In genomic region chr22:35952576-35952975, GRCh38 we compare ENCODE assay signal across 20 cellular contexts.
DNase-seq lines count a peak whose midpoint lies in the region; ATAC-seq, FAIRE-seq and TF ChIP-seq lines count a peak whose summit lies in the region.
"Had no signal": no experiment of that assay in that cellular context is flagged by ENCODE, and none has a peak within 500 bp of the region (broad histone marks: within the 10 kb centered on the region; RNA-seq: fewer than 3 reads in every experiment).

No MANE protein-coding gene starts in this region.

- H2AFZ ChIP-seq in neural cell (ENCODE audit: low read depth, low read length): no peak overlapping the region
- H2AFZ ChIP-seq: GM23248 had no signal

- H3K79me2 ChIP-seq in neural cell (replicated peaks; ENCODE audit: insufficient read depth, low read length): peaks cover 68% of the 10 kb centered on the region

- H3K4me3 ChIP-seq in neural cell (ENCODE audit: low read length): no peak overlapping the region
- H3K4me3 ChIP-seq: GM23248 had no signal

- H3K27me3 ChIP-seq in neural cell (ENCODE audit: insufficient read depth, low read depth, low read length): no peaks in the 10 kb centered on the region

- no peaks in the 10 kb centered on the region for H4K20me1 ChIP-seq in neural cell (ENCODE audit: insufficient read depth)

- TF ChIP-seq RAD21 in neural cell (conservative IDR thresholded peaks at IDR 0.05): no peak

- in situ Hi-C loops in G401 (cut with HindIII; ENCODE audit: low sequenced_read_pairs): no loop called here

- DNase-seq in G401 (ENCODE audit: low spot score): peak; percentile 56
- no peak for DNase-seq in GM19239 (ENCODE audit: insufficient read length, low spot score)
- peak; percentile 44 for DNase-seq in cerebellar cortex (ENCODE audit: low spot score)
- no peak for DNase-seq in stimulated activated naive CD4-positive, alpha-beta T cell (lab: John Stamatoyannopoulos, UW)
- DNase-seq: Calu3; CD4-positive, alpha-beta memory T cell; COR-L47; DMS79; EL; GF-D8; GM23248; H9; HFFc6 had no signal

- TF ChIP-seq CTCF in neural cell (IDR thresholded peaks at IDR 0.05; ENCODE audit: poor library complexity, severe bottlenecking): no peak

- no peaks in the 10 kb centered on the region for H3F3A ChIP-seq in neural cell (ENCODE audit: insufficient read depth, low read length, poor library complexity, severe bottlenecking)

- peak; percentile 28 for FAIRE-seq in GM19239 (lab: Jason Lieb, UNC)
- FAIRE-seq: GM12891, GM18507, H1 had no signal

- no peaks in the 10 kb centered on the region for H3K9me2 ChIP-seq in neural cell (ENCODE audit: insufficient read depth, low read length)

- no peaks in the 10 kb centered on the region for H3K36me3 ChIP-seq in neural cell (ENCODE audit: insufficient read depth, low read length)

- TF ChIP-seq EP300 in neural cell (conservative IDR thresholded peaks at IDR 0.05; ENCODE audit: poor library complexity, severe bottlenecking): no peak

- no peak overlapping the region for H3K9ac ChIP-seq in neural cell (ENCODE audit: low read length)
- H3K9ac ChIP-seq: GM23248 had no signal

- no peak overlapping the region for H3K4me2 ChIP-seq in neural cell (ENCODE audit: low read length)

- ATAC-seq in HG02571 (IDR thresholded peaks at IDR 0.05; ENCODE audit: unreplicated experiment): no peak
- no peak for ATAC-seq in HG02973 (IDR thresholded peaks at IDR 0.05; ENCODE audit: unreplicated experiment)
- ATAC-seq: HCT116 had no signal

- peak overlapping the region; percentile 21 for H3K27ac ChIP-seq in neural cell (ENCODE audit: low read length)
- H3K27ac ChIP-seq: GM23248 had no signal

- H3K9me3 ChIP-seq in neural cell (ENCODE audit: low read length): no peaks in the 10 kb centered on the region

TF ChIP-seq in neural cell, 6 proteins besides CTCF, POLR2A, EP300 and RAD21:
- TF ChIP-seq POLR2AphosphoS5 (IDR thresholded peaks at IDR 0.05) (no peak), REST (IDR thresholded peaks at IDR 0.05; ENCODE audit: borderline replicate concordance) (no peak), EZH2 (IDR thresholded peaks at IDR 0.05; ENCODE audit: borderline replicate concordance, insufficient read depth, low read length, poor library complexity, severe bottlenecking) (no peak), MXI1 (conservative IDR thresholded peaks at IDR 0.05; ENCODE audit: poor library complexity, severe bottlenecking) (no peak), TAF1 (IDR thresholded peaks at IDR 0.05; ENCODE audit: low read depth) (no peak), SMC3 (conservative IDR thresholded peaks at IDR 0.05; ENCODE audit: poor library complexity) (no peak)
TF ChIP-seq in neural cell: peak in this region for 0.

Comparison
In these comparisons a context has a peak if more than half of its experiments do, and no peak if none do; other contexts are left out.
1. DNase-seq: peak in G401 (single experiment) and cerebellar cortex (single experiment); none in GM19239 (single experiment) and stimulated activated naive CD4-positive, alpha-beta T cell (0 of 6).